25 cellular contexts compared by ENCODE assay signal in the genomic region with DNA sequence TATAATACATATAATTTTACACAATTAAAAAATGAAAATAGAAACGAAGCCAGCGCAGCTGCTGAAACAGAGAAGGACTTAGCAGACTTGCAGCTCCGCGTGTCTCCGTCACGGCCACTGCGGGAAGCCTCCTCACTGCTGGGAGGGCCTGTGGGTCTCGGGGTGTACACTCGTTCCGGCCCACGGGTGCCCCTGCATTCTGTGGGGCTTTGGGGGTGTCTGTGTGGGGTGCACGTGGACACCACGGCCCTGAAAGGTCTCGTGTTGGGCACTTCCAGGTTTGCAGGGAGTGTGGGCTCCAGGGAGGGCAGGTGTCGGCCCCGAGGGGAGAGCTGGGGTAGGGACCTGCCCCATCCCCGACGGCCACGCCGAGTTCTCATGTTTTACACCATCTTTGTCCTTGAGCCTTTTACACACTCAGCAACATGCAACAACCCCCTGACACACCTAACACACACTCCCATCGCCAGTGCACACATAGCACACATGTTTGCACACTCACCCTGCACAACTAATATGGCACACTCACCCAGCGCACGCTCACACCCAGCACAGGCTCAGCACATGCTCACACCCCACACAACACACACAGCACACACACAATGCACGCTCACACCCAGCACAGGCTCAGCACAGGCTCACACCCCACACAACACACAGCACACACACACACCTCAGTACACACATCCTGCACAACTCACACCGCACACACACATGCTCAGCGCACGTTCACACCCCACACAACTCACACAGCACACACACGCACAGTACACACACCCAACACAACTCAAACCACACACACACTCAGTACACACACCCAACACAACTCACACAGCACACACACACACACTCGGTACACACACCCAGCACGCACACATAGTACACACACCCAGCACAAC.
"Had no signal": no experiment of that assay in that cellular context is flagged by ENCODE, and none has a peak within 500 bp of the region (broad histone marks: within the 10 kb centered on the region; RNA-seq: fewer than 3 reads in every experiment).

No MANE protein-coding gene starts in this region.

- DNase-seq: activated B cell treated with CpG ODN at 0.5 μM for 24 hours; activated CD4-positive, alpha-beta memory T cell treated with anti-CD3 and anti-CD28 coated beads for 36 hours; activated CD4-positive, alpha-beta T cell treated with anti-CD3 and anti-CD28 coated beads for 4 hours; activated naive CD4-positive, alpha-beta T cell treated with anti-CD3 and anti-CD28 coated beads for 36 hours; activated naive CD8-positive, alpha-beta T cell treated with anti-CD3 and anti-CD28 coated beads, Interleukin-2, amount 50 U/mL, for 24 hours; activated T-cell treated with anti-CD3 and anti-CD28 coated beads for 4 hours; anterior cingulate cortex; cortex of kidney; erythroblast; foreskin melanocyte; hypothalamus; islet precursor cell; mammary epithelial cell; midbrain; nephron progenitor cell; retina; stimulated activated CD4-positive, alpha-beta T cell treated with anti-CD3 and anti-CD28 coated beads, Interleukin-2, amount 100 ng/mL, for 24 hours; stimulated activated naive CD8-positive, alpha-beta T cell treated with anti-CD3 and anti-CD28 coated beads, Interleukin-15, Interleukin-2, amounts not matched to agents 100 U/mL and 50 U/mL, for 24 hours; substantia nigra; tibial artery had no signal

- H3K27ac ChIP-seq: tibial artery, vagina had no signal

- ATAC-seq: activated naive CD8-positive, alpha-beta T cell treated with anti-CD3 and anti-CD28 coated beads, Interleukin-2, amount 50 U/mL, for 24 hours; left lobe of liver; stimulated activated naive CD8-positive, alpha-beta T cell treated with anti-CD3 and anti-CD28 coated beads, Interleukin-15, Interleukin-2, amounts not matched to agents 100 U/mL and 50 U/mL, for 24 hours had no signal

- H3K36me3 ChIP-seq: tibial artery, vagina had no signal

- H3K4me3 Mint-ChIP-seq: activated B cell treated with CpG ODN at 0.5 μM for 24 hours; activated CD4-positive, alpha-beta memory T cell treated with anti-CD3 and anti-CD28 coated beads for 36 hours; activated naive CD4-positive, alpha-beta T cell treated with anti-CD3 and anti-CD28 coated beads for 36 hours; activated naive CD8-positive, alpha-beta T cell treated with anti-CD3 and anti-CD28 coated beads, Interleukin-2, amount 50 U/mL, for 24 hours; central memory CD8-positive, alpha-beta T cell; nephron progenitor cell; T-helper 2 cell treated with Interferon-gamma antibody and Interleukin-4, amounts not matched to agents 5 μg/mL and 100 μg/mL, for 36 hours had no signal

- H3K27me3 ChIP-seq: vagina had no signal

- H3K36me3 Mint-ChIP-seq: brain had no signal

- H3K4me3 ChIP-seq: tibial artery, vagina had no signal

- H3K27ac Mint-ChIP-seq: activated B cell treated with CpG ODN at 0.5 μM for 24 hours; activated CD4-positive, alpha-beta memory T cell treated with anti-CD3 and anti-CD28 coated beads for 36 hours; activated naive CD4-positive, alpha-beta T cell treated with anti-CD3 and anti-CD28 coated beads for 36 hours; activated naive CD8-positive, alpha-beta T cell treated with anti-CD3 and anti-CD28 coated beads, Interleukin-2, amount 50 U/mL, for 24 hours; nephron progenitor cell; T-helper 2 cell treated with Interferon-gamma antibody and Interleukin-4, amounts not matched to agents 5 μg/mL and 100 μg/mL, for 36 hours had no signal

- H3K4me1 ChIP-seq: tibial artery, vagina had no signal

- H3K9me3 Mint-ChIP-seq: activated naive CD8-positive, alpha-beta T cell treated with anti-CD3 and anti-CD28 coated beads, Interleukin-2, amount 50 U/mL, for 24 hours; nephron progenitor cell; T-helper 2 cell treated with Interferon-gamma antibody and Interleukin-4, amounts not matched to agents 5 μg/mL and 100 μg/mL, for 36 hours had no signal
